In genomic region chr9:36401179-36401740, GRCh38 we compare ENCODE assay signal across 7 cellular contexts. TPM values are rescaled to one million over a fixed set of nuclear protein-coding genes. Genes with fewer than 3 reads are reported as not detected.
A peak's percentile ranks its signal among the peaks of the same experiment; 100 is the strongest.
DNase-seq lines count a peak whose midpoint lies in the region; ATAC-seq and TF ChIP-seq lines count a peak whose summit lies in the region.

No MANE protein-coding gene starts in this region.

- DNase-seq in G401 (ENCODE audit: low spot score), result peak; percentile 74
- DNase-seq in OCI-M2 (lab: John Stamatoyannopoulos, UW; ENCODE audit: unreplicated experiment), result peak; percentile 52
- peak; percentile 73 for DNase-seq in MCF 10A (ENCODE audit: unreplicated experiment)
- peak; percentile 92 for DNase-seq in iPS-NIHi11 (ENCODE audit: low spot score)

- no peaks in the 10 kb centered on the region for H3K27me3 Mint-ChIP-seq in MCF 10A (ENCODE audit: insufficient read depth, unreplicated experiment)

- POLR2A ChIA-PET in MCF 10A (lab: Yijun Ruan, JAX), result interaction anchor here (0.5 to 3.0 kb wide), 9 partner anchors 15 to 1669 kb away, joined by 3 to 14 read pairs (median 5); partner anchors contain the start of gene CLTA

- CTCF ChIA-PET in MCF 10A (lab: Yijun Ruan, JAX), result interaction anchor here (1.3 to 9.1 kb wide), 2 partner anchors 11 to 51 kb away, joined by 4 to 253 read pairs; no protein-coding TSS in a partner anchor

- H3K27ac ChIP-seq in skin epidermis, result peak overlapping the region; percentile 58 to 98 (median 91)

- intact Hi-C loops in MCF 10A (cut with micrococcal nuclease), result loop anchor here (2.0 kb wide), 1 partner anchor 152 kb away; no protein-coding TSS in a partner anchor

- ATAC-seq in GM19463 (IDR thresholded peaks at IDR 0.05; ENCODE audit: unreplicated experiment), result peak; percentile 63
- peak; percentile 40 for ATAC-seq in HG03457 (IDR thresholded peaks at IDR 0.05; ENCODE audit: unreplicated experiment)

- H3K4me1 Mint-ChIP-seq in MCF 10A (ENCODE audit: insufficient read depth, unreplicated experiment), result peaks cover 20% of the 10 kb centered on the region

- H3K27ac Mint-ChIP-seq in MCF 10A (ENCODE audit: low read depth, unreplicated experiment), result peak overlapping the region; percentile 84

- no peak for TF ChIP-seq CTCF in MCF 10A (IDR thresholded peaks at IDR 0.05; ENCODE audit: unreplicated experiment)

- no peaks in the 10 kb centered on the region for H3K9me3 Mint-ChIP-seq in MCF 10A (ENCODE audit: unreplicated experiment)

- H3K4me3 Mint-ChIP-seq in MCF 10A (ENCODE audit: unreplicated experiment), result peak overlapping the region; percentile 78

- no TSS peak for BruUV-seq in MCF 10A (replicated peaks; lab: Mats Ljungman, UMichigan)

- in situ Hi-C loops in G401 (cut with HindIII; ENCODE audit: low sequenced_read_pairs), result no loop called here

- H3K36me3 Mint-ChIP-seq in MCF 10A (ENCODE audit: insufficient read depth, unreplicated experiment), result peaks cover 7% of the 10 kb centered on the region

- peak overlapping the region; percentile 74 to 96 (median 88) for H3K4me3 ChIP-seq in skin epidermis

RNA-seq across cellular contexts. Expression of gene RNF38, which starts 1.2 kb away (rescaled TPM):
- 5.4 and 11.2 TPM in 2 replicates for total RNA-seq in G401 (2014; rRNA removed; shearing (Covaris generic))
- total RNA-seq in MCF 10A (2022), result 17.8 and 18.6 TPM in 2 replicates

Comparison
In these comparisons a context has a peak if more than half of its experiments do, and no peak if none do; other contexts are left out.
1. Peak in every context shown above with its lines: DNase-seq, ATAC-seq, H3K4me3 ChIP-seq and H3K27ac ChIP-seq.